In the genomic region with DNA sequence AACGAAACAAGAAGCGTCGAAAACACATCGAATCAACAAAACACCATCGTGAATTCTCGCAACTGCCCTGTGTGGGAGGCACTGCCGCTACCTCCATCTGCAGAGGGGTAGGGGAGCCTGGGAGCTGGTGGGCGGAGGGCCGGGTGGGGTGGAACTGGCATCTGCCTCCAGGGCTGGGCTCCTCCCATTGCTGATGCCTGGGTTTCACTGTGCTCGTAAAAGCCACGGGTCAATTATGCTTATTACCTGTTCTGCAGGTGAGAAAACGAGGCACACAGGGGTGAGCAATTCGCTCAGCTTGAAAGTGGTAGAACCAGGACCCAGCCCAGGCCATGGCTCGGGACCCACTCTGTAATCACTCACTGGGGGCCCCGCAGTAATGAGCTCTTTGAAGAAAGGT, we compare ENCODE assay signal across 21 cellular contexts.
"Had no signal": no experiment of that assay in that cellular context is flagged by ENCODE, and none has a peak within 500 bp of the region (broad histone marks: within the 10 kb centered on the region; RNA-seq: fewer than 3 reads in every experiment).

No MANE protein-coding gene starts in this region.

- DNase-seq: dermis blood vessel endothelial cell; effector memory CD4-positive, alpha-beta T cell; foreskin fibroblast; gastrocnemius medialis; left cardiac atrium; left lung; lower lobe of right lung; naive thymus-derived CD8-positive, alpha-beta T cell; nephron progenitor cell; occipital lobe; psoas muscle; right cardiac atrium; sigmoid colon; stimulated activated CD4-positive, alpha-beta T cell treated with anti-CD3 and anti-CD28 coated beads, Interleukin-2, amount 100 ng/mL, for 24 hours; stimulated activated CD4-positive, alpha-beta T cell treated with anti-CD3 and anti-CD28 coated beads, Interleukin-4, amount 100 ng/mL, for 24 hours; stimulated activated naive CD4-positive, alpha-beta T cell treated with Interleukin-2 at 50 U/mL for 16 hours; stomach; testis; tibial artery had no signal

- H3K9me3 ChIP-seq: gastrocnemius medialis, left lung, lower lobe of right lung, ovary, psoas muscle, sigmoid colon, stomach, testis, tibial artery had no signal

- H3K4me1 ChIP-seq: gastrocnemius medialis, left lung, lower lobe of right lung, psoas muscle, sigmoid colon, stomach, testis, tibial artery had no signal

- H3K36me3 ChIP-seq: gastrocnemius medialis, left lung, lower lobe of right lung, ovary, sigmoid colon, stomach, tibial artery had no signal

- H3K27ac ChIP-seq: coronary artery, gastrocnemius medialis, left lung, lower lobe of right lung, ovary, psoas muscle, sigmoid colon, stomach, testis, tibial artery had no signal

- H3K4me3 ChIP-seq: coronary artery, gastrocnemius medialis, left lung, lower lobe of right lung, ovary, psoas muscle, sigmoid colon, stomach, testis, tibial artery had no signal

- H3K27me3 ChIP-seq: ovary, sigmoid colon, testis had no signal
